ENCODE assay signal across 10 cellular contexts in the genomic region with DNA sequence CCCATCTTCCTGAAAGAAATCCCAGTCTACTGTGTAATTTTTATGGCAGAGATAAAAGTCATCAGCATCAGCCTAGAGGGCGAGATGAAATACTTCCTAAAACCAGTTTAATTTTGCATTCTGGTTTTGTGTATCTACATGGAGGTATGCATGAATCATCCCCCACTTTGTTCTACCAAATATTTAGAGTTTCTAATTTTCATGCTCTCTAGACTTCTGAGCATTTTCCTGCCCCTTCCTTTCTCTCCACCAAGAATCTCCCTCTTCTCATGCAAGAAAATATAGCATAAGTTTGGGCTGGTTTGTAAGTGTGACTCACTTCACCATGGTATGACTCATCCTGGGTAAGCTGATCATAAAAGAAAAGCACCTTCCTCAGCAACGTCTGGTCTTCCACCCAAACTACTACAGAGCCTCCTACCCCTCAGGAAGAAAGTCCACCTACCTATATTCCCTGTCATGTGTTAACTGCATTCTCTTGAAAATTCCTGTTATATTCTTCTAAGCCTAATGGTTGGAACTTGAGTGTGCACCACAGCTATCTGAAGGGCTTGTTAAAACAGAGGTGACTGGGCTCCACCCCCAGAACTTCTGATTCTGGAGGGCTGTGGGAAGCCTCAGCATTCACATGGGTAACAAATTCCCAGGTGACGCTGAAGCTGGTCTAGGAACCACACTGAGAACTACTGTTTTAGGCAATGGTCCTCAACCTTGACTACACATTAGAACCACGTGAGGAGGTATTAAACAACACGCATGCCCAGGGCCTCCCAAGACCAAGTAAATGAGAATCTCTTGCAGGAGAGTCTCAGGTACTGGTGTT. TPM values are rescaled to one million over a fixed set of nuclear protein-coding genes. Genes with fewer than 3 reads are reported as not detected.
DNase-seq lines count a peak whose midpoint lies in the region; ATAC-seq and TF ChIP-seq lines count a peak whose summit lies in the region.
"Had no signal": no experiment of that assay in that cellular context is flagged by ENCODE, and none has a peak within 500 bp of the region (broad histone marks: within the 10 kb centered on the region; RNA-seq: fewer than 3 reads in every experiment).

No MANE protein-coding gene starts in this region.

- H3K36me3 ChIP-seq in PC-9 (ENCODE audit: low read depth) (no peaks in the 10 kb centered on the region), heart right ventricle (no peaks in the 10 kb centered on the region)
- H3K36me3 ChIP-seq: BLaER1 treated with 17β-estradiol and CSF1 and Interleukin-3, amounts not matched to agents 10 nM and 100 nM had no signal

- H3K27me3 ChIP-seq in PC-9 (ENCODE audit: insufficient read depth, low read depth) (no peaks in the 10 kb centered on the region), heart right ventricle (peaks cover 0 to 4% (median 0%) of the 10 kb centered on the region in 7 donors)
- H3K27me3 ChIP-seq: BLaER1 treated with 17β-estradiol and CSF1 and Interleukin-3, amounts not matched to agents 10 nM and 100 nM had no signal

- POLR2A ChIA-PET in PC-9 (lab: Charles Lee; ENCODE audit: unreplicated experiment): interaction anchor here (0.6 kb wide), 1 partner anchor 42 kb away, joined by 5 read pairs; no protein-coding TSS in a partner anchor

- H3K9me3 ChIP-seq in PC-9 (ENCODE audit: insufficient read depth, low read depth) (no peaks in the 10 kb centered on the region; the same call in 1 of the 2 replicates), heart right ventricle (peaks cover 0 to 6% (median 0%) of the 10 kb centered on the region in 11 donors)

- CTCF ChIA-PET in PC-9 (lab: Charles Lee): interaction anchor here (0.6 kb wide), 1 partner anchor 104 kb away, joined by 8 read pairs; no protein-coding TSS in a partner anchor

- no TSS peak for BruUV-seq in PC-9 (replicated peaks; lab: Mats Ljungman, UMichigan)

- no peak overlapping the region for H2AFZ ChIP-seq in PC-9

- H3K4me1 ChIP-seq in PC-9 (replicated peaks; ENCODE audit: insufficient read depth) (peaks cover 43% of the 10 kb centered on the region), heart right ventricle (peaks cover 0 to 11% (median 5%) of the 10 kb centered on the region in 9 donors)

- H3K79me2 ChIP-seq in PC-9 (ENCODE audit: low read depth): no peaks in the 10 kb centered on the region

- ATAC-seq in activated CD4-positive, CD25-positive, alpha-beta regulatory T cell treated with anti-CD3 and anti-CD28 coated beads, Interleukin-2, amount 50 U/mL, for 24 hours: peak; percentile 90 to 92
- ATAC-seq in HG02763 (IDR thresholded peaks at IDR 0.05; ENCODE audit: unreplicated experiment) (peak; percentile 76), HG03159 (IDR thresholded peaks at IDR 0.05; ENCODE audit: unreplicated experiment) (no peak), heart right ventricle (no peak)

- WGBS in heart right ventricle, 2 donors: 75 to 86% methylated on average over 5 of the region's 5 CpGs

- no peak for DNase-seq in activated CD4-positive, CD25-positive, alpha-beta regulatory T cell (lab: John Stamatoyannopoulos, UW)
- DNase-seq in PC-9: peak; percentile 47 to 88
- peak; percentile 75 for DNase-seq in fibroblast of peridontal ligament (ENCODE audit: extremely low read depth)
- DNase-seq in heart right ventricle: no peak
- DNase-seq in NAMALWA (ENCODE audit: low spot score): no peak
- DNase-seq: activated B cell treated with CpG ODN at 0.5 μM for 24 hours had no signal

- no peak overlapping the region for H3K4me3 ChIP-seq in PC-9
- H3K4me3 ChIP-seq in heart right ventricle: no peak overlapping the region
- H3K4me3 ChIP-seq: BLaER1 treated with 17β-estradiol and CSF1 and Interleukin-3, amounts not matched to agents 10 nM and 100 nM had no signal

- H4K20me1 ChIP-seq in PC-9 (ENCODE audit: insufficient read depth): no peaks in the 10 kb centered on the region
- H4K20me1 ChIP-seq: BLaER1 treated with 17β-estradiol and CSF1 and Interleukin-3, amounts not matched to agents 10 nM and 100 nM had no signal

- H3K9me2 ChIP-seq in PC-9 (ENCODE audit: insufficient read depth): no peaks in the 10 kb centered on the region

- H3K4me2 ChIP-seq in PC-9: peak overlapping the region; percentile 32

- peaks cover 40% of the 10 kb centered on the region for H3F3A ChIP-seq in PC-9 (ENCODE audit: insufficient read depth, low read depth)

- TF ChIP-seq CTCF in PC-9 (conservative IDR thresholded peaks at IDR 0.05) (no peak), heart right ventricle (IDR thresholded peaks at IDR 0.05) (no peak)

- intact Hi-C loops in PC-9 (cut with micrococcal nuclease; ENCODE audit: unreplicated experiment) (loop anchor here (2.0 kb wide), 1 partner anchor 141 kb away; the partner anchor contains the start of gene PDK1), heart right ventricle (cut with DNase I) (no loop called here)

- H3K27ac ChIP-seq in PC-9: peak overlapping the region; percentile 37
- H3K27ac ChIP-seq in heart right ventricle: no peak overlapping the region
- H3K27ac ChIP-seq: BLaER1 treated with 17β-estradiol and CSF1 and Interleukin-3, amounts not matched to agents 10 nM and 100 nM had no signal

RNA-seq across cellular contexts. Expression of gene RAPGEF4, which starts 37.4 kb away (rescaled TPM):
- total RNA-seq in PC-9 (2021) (0.53 TPM in 1 of 2 replicates, not detected in the other), heart right ventricle (10 to 100 TPM in 3 of 10 donors, 1 to 10 TPM in 7; 6.0 to 11.2 (median 8.5) TPM)
- polyA plus RNA-seq in heart right ventricle: 1 to 10 TPM; 1.2 to 5.2 TPM
- total RNA-seq: activated B cell treated with CpG ODN at 0.5 μM for 24 hours had no signal

Comparison
In these comparisons a context has a peak if more than half of its experiments do, and no peak if none do; other contexts are left out.
1. ATAC-seq: peak in activated CD4-positive, CD25-positive, alpha-beta regulatory T cell treated with anti-CD3 and anti-CD28 coated beads, Interleukin-2, amount 50 U/mL, for 24 hours (2 of 2) and HG02763 (single experiment); none in HG03159 (single experiment) and heart right ventricle (0 of 8).
2. DNase-seq: peak in PC-9 (2 of 2) and fibroblast of peridontal ligament (single experiment); none in activated CD4-positive, CD25-positive, alpha-beta regulatory T cell (0 of 4), heart right ventricle (0 of 2) and NAMALWA (single experiment).